18 cellular contexts compared by ENCODE assay signal in genomic region chr10:46019170-46019528, GRCh38. TPM values are rescaled to one million over a fixed set of nuclear protein-coding genes. Genes with fewer than 3 reads are reported as not detected.
DNase-seq lines count a peak whose midpoint lies in the region; ATAC-seq and TF ChIP-seq lines count a peak whose summit lies in the region.
"Had no signal": no experiment of that assay in that cellular context is flagged by ENCODE, and none has a peak within 500 bp of the region (broad histone marks: within the 10 kb centered on the region; RNA-seq: fewer than 3 reads in every experiment).

No MANE protein-coding gene starts in this region.

- H3K4me3 Mint-ChIP-seq in CD14-positive monocyte (peak overlapping the region; percentile 91 to 95), nephron (peak overlapping the region in 1 of 3 experiments; percentile 21)
- H3K4me3 Mint-ChIP-seq: stimulated activated naive CD8-positive, alpha-beta T cell treated with anti-CD3 and anti-CD28 coated beads, Interleukin-15, Interleukin-2, amounts not matched to agents 100 ng/mL and 50 ng/mL, for 24 hours had no signal

- peak overlapping the region; percentile 28 for H3K4me2 ChIP-seq in OCI-LY3 (ENCODE audit: low read length)
- H3K4me2 ChIP-seq: KMS-11 had no signal

- peaks cover 73% of the 10 kb centered on the region for H3K79me2 ChIP-seq in OCI-LY3 (ENCODE audit: low read length)

- peaks cover 21% of the 10 kb centered on the region for H3K4me1 ChIP-seq in OCI-LY3 (ENCODE audit: low read length)
- peaks cover 5 to 93% (median 70%) of the 10 kb centered on the region in 9 donors for H3K4me1 ChIP-seq in heart right ventricle
- H3K4me1 ChIP-seq: colonic mucosa had no signal

- H3K27me3 Mint-ChIP-seq in CD14-positive monocyte (ENCODE audit: low read depth in 3 of 3) (no peaks in the 10 kb centered on the region), nephron (ENCODE audit: low read depth) (no peaks in the 10 kb centered on the region)
- H3K27me3 Mint-ChIP-seq: activated CD4-positive, alpha-beta T cell treated with anti-CD3 and anti-CD28 coated beads, Interleukin-2, amount 10 ng/mL, durations not matched to agents 24 days and 14 days; stimulated activated naive CD8-positive, alpha-beta T cell treated with anti-CD3 and anti-CD28 coated beads, Interleukin-15, Interleukin-2, amounts not matched to agents 100 ng/mL and 50 ng/mL, for 24 hours had no signal

- H3K9me3 ChIP-seq in OCI-LY3 (ENCODE audit: insufficient read depth, low read length) (no peaks in the 10 kb centered on the region), heart right ventricle (no peaks in the 10 kb centered on the region)
- H3K9me3 ChIP-seq: colonic mucosa had no signal

- H3K36me3 Mint-ChIP-seq in CD14-positive monocyte (peaks cover 38 to 44% of the 10 kb centered on the region in 2 donors), nephron (ENCODE audit: low read depth) (peaks cover 24% of the 10 kb centered on the region)

- TF ChIP-seq CTCF in CD14-positive monocyte (IDR thresholded peaks at IDR 0.05), result no peak
- no peak for TF ChIP-seq CTCF in OCI-LY3 (IDR thresholded peaks at IDR 0.05; ENCODE audit: low read depth, low read length)
- TF ChIP-seq CTCF in heart right ventricle (IDR thresholded peaks at IDR 0.05), result no peak
- TF ChIP-seq CTCF in nephron (IDR thresholded peaks at IDR 0.05; ENCODE audit: unreplicated experiment in 3 of 3), result no peak

- no peak overlapping the region for H3K9ac ChIP-seq in OCI-LY3 (ENCODE audit: low read length)
- H3K9ac ChIP-seq: KMS-11, parathyroid adenoma had no signal

- H3K27me3 ChIP-seq in OCI-LY3 (ENCODE audit: low read depth, low read length) (no peaks in the 10 kb centered on the region), heart right ventricle (no peaks in the 10 kb centered on the region)
- H3K27me3 ChIP-seq: colonic mucosa had no signal

- H3K27ac Mint-ChIP-seq in CD14-positive monocyte (peak overlapping the region; percentile 94 to 97 (median 97)), nephron (peak overlapping the region in 2 of 3 experiments; percentile 62 to 77)

- H4K20me1 ChIP-seq in OCI-LY3 (ENCODE audit: insufficient read depth, low read length), result peaks cover 40% of the 10 kb centered on the region

- H2AFZ ChIP-seq in OCI-LY3 (ENCODE audit: low read depth, low read length), result no peak overlapping the region
- H2AFZ ChIP-seq: parathyroid adenoma had no signal

- H3K27ac ChIP-seq in OCI-LY3 (ENCODE audit: low read length), result no peak overlapping the region
- H3K27ac ChIP-seq in heart right ventricle, result peak overlapping the region in 9 of 10 donors; percentile 44 to 94 (median 84)
- H3K27ac ChIP-seq: KMS-11, parathyroid adenoma had no signal

- H3K4me1 Mint-ChIP-seq in CD14-positive monocyte (peaks cover 64% of the 10 kb centered on the region), nephron (peaks cover 42% of the 10 kb centered on the region)

- intact Hi-C loops in CD14-positive monocyte (cut with micrococcal nuclease), result no loop called here
- intact Hi-C loops in heart right ventricle (cut with DNase I), result no loop called here

- H3K9me3 Mint-ChIP-seq in CD14-positive monocyte (peaks cover 0 to 1% (median 0%) of the 10 kb centered on the region in 7 donors), nephron (no peaks in the 10 kb centered on the region)
- H3K9me3 Mint-ChIP-seq: activated CD4-positive, alpha-beta T cell treated with anti-CD3 and anti-CD28 coated beads, Interleukin-2, amount 10 ng/mL, durations not matched to agents 24 days and 14 days; stimulated activated naive CD8-positive, alpha-beta T cell treated with anti-CD3 and anti-CD28 coated beads, Interleukin-15, Interleukin-2, amounts not matched to agents 100 ng/mL and 50 ng/mL, for 24 hours had no signal

- peaks cover 10% of the 10 kb centered on the region for H3K36me3 ChIP-seq in OCI-LY3 (replicated peaks; ENCODE audit: low read depth, low read length)
- H3K36me3 ChIP-seq in heart right ventricle, result peaks cover 0 to 35% (median 9%) of the 10 kb centered on the region in 9 donors

- no peak for DNase-seq in CD14-positive monocyte (ENCODE audit: low spot score)
- DNase-seq in heart right ventricle, result peak in 1 of 2 donors; percentile 19
- no peak for DNase-seq in effector CD4-positive, alpha-beta T cell
- DNase-seq: activated gamma-delta T cell treated with Interleukin-2 at 50 U/mL for 16 hours; colonic mucosa; NCI-H2081; stimulated activated CD4-positive, alpha-beta T cell treated with anti-CD3 and anti-CD28 coated beads, Interleukin-2, amount 100 ng/mL, for 48 hours; SW 1271 had no signal

- H3K4me3 ChIP-seq in OCI-LY3 (ENCODE audit: low read length), result no peak overlapping the region
- peak overlapping the region in 5 of 10 donors; percentile 21 to 77 (median 64) for H3K4me3 ChIP-seq in heart right ventricle
- H3K4me3 ChIP-seq: colonic mucosa had no signal

- WGBS in heart right ventricle, 2 donors, result 37 to 59% methylated on average over 3 of the region's 3 CpGs

- ATAC-seq in heart right ventricle (peak in 2 of 8 donors; percentile 22 to 30), HG03342 (IDR thresholded peaks at IDR 0.05; ENCODE audit: unreplicated experiment) (no peak), HG03097 (IDR thresholded peaks at IDR 0.05; ENCODE audit: low FRiP score, unreplicated experiment) (no peak), HG03460 (IDR thresholded peaks at IDR 0.05; ENCODE audit: unreplicated experiment) (no peak)

RNA-seq across cellular contexts. Expression of gene NCOA4, which starts 11.3 kb away (rescaled TPM):
- polyA plus RNA-seq in CD14-positive monocyte (100 to 1,000 TPM; 784 to 853 TPM), heart right ventricle (10 to 100 TPM; 36.7 to 60.2 TPM)
- 100 to 1,000 TPM; 224 to 287 (median 259) TPM for total RNA-seq in heart right ventricle

RNA-seq across cellular contexts. Expression of gene MSMB, which starts 26.9 kb away (rescaled TPM):
- polyA plus RNA-seq in CD14-positive monocyte (not detected), heart right ventricle (not detected)
- total RNA-seq in heart right ventricle, result not detected
- total RNA-seq: activated CD4-positive, alpha-beta T cell treated with anti-CD3 and anti-CD28 coated beads, Interleukin-2, amount 10 ng/mL, durations not matched to agents 24 days and 14 days; colonic mucosa had no signal
- polyA plus RNA-seq: BJ had no signal

RNA-seq across cellular contexts. Expression of gene TIMM23, which starts 46.9 kb away (rescaled TPM):
- polyA plus RNA-seq in CD14-positive monocyte, result 10 to 100 TPM; 71.2 to 72.1 TPM
- total RNA-seq in heart right ventricle, result 100 to 1,000 TPM in 1 of 10 donors, 10 to 100 TPM in 9; 73.5 to 109 (median 83.1) TPM
- 100 to 1,000 TPM in 1 of 2 donors, 10 to 100 TPM in 1; 95.7 to 113 TPM for polyA plus RNA-seq in heart right ventricle

Comparison
In these comparisons a context has a peak if more than half of its experiments do, and no peak if none do; other contexts are left out.
1. RNA of gene NCOA4, which starts 11.3 kb away (polyA plus RNA-seq): 784 to 853 TPM in CD14-positive monocyte; 36.7 to 60.2 TPM in heart right ventricle; every median in the first group is over 10 times any median in the second.